1 cellular context compared by ENCODE assay signal in the genomic region with DNA sequence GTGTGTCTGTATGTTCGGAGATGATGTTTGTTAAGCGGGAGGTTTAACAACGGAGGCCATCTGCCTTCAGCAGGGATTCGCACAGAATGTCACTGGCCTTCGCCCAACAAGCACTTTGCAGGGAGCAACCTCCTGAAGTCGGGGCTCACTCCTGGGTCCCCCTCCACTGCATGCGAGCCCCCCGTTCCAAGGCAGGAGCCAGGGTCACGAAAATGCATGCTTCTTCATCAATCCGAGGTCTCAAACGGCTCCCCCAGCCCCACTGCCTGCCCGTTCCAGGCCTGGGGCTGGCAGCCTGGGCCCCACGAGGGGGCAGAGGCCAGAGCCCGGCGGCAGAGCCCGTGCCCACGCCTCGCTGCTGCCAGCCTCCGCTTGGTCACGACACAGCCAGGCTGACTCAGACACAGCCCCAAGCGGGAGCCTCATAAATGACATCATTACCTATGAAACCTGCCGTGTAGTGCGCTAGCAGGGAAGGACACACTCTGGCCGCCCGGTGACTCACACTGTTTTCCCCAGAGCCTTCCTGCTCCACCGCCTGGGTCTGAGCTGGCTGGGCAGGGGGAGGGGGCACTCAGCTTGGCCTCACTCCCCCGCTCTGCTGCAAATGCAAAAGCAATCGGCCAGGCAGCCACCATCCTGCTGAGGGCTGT.
A peak's percentile ranks its signal among the peaks of the same experiment; 100 is the strongest.
TF ChIP-seq lines count a peak whose summit lies in the region.

No MANE protein-coding gene starts in this region.

TF ChIP-seq in HEK293, 187 proteins besides CTCF, POLR2A, EP300 and RAD21 (continued from another document and continues in another):
- TF ChIP-seq ZNF830 (tag by site-specific recombination; IDR thresholded peaks at IDR 0.05; ENCODE audit: low read depth), result no peak
- TF ChIP-seq, protein P1, sequence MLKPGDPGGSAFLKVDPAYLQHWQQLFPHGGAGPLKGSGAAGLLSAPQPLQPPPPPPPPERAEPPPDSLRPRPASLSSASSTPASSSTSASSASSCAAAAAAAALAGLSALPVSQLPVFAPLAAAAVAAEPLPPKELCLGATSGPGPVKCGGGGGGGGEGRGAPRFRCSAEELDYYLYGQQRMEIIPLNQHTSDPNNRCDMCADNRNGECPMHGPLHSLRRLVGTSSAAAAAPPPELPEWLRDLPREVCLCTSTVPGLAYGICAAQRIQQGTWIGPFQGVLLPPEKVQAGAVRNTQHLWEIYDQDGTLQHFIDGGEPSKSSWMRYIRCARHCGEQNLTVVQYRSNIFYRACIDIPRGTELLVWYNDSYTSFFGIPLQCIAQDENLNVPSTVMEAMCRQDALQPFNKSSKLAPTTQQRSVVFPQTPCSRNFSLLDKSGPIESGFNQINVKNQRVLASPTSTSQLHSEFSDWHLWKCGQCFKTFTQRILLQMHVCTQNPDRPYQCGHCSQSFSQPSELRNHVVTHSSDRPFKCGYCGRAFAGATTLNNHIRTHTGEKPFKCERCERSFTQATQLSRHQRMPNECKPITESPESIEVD (tag by site-specific recombination; IDR thresholded peaks at IDR 0.05), result no peak
- no peak for TF ChIP-seq ZNF404 (tag by site-specific recombination; IDR thresholded peaks at IDR 0.05)
- TF ChIP-seq, protein P2, sequence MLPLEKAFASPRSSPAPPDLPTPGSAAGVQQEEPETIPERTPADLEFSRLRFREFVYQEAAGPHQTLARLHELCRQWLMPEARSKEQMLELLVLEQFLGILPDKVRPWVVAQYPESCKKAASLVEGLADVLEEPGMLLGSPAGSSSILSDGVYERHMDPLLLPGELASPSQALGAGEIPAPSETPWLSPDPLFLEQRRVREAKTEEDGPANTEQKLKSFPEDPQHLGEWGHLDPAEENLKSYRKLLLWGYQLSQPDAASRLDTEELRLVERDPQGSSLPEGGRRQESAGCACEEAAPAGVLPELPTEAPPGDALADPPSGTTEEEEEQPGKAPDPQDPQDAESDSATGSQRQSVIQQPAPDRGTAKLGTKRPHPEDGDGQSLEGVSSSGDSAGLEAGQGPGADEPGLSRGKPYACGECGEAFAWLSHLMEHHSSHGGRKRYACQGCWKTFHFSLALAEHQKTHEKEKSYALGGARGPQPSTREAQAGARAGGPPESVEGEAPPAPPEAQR (tag by site-specific recombination; IDR thresholded peaks at IDR 0.05), result no peak
- TF ChIP-seq ZSCAN30 (tag by site-specific recombination; IDR thresholded peaks at IDR 0.05), result peak; percentile 79
- no peak for TF ChIP-seq ZNF16 (tag by site-specific recombination; IDR thresholded peaks at IDR 0.05; ENCODE audit: low read depth)
- TF ChIP-seq, protein P3, sequence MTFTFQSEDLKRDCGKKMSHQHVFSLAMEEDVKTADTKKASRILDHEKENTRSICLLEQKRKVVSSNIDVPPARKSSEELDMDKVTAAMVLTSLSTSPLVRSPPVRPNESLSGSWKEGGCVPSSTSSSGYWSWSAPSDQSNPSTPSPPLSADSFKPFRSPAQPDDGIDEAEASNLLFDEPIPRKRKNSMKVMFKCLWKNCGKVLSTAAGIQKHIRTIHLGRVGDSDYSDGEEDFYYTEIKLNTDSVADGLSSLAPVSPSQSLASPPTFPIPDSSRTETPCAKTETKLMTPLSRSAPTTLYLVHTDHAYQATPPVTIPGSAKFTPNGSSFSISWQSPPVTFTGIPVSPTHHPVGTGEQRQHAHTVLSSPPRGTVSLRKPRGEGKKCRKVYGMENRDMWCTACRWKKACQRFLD (tag by site-specific recombination; IDR thresholded peaks at IDR 0.05), result no peak
- TF ChIP-seq KLF10 (tag by site-specific recombination; IDR thresholded peaks at IDR 0.05), result peak; percentile 35; the same call in 1 of the 2 replicates
- no peak for TF ChIP-seq ZNF654 (tag by site-specific recombination; IDR thresholded peaks at IDR 0.05; ENCODE audit: low read depth)
- TF ChIP-seq, protein P4, sequence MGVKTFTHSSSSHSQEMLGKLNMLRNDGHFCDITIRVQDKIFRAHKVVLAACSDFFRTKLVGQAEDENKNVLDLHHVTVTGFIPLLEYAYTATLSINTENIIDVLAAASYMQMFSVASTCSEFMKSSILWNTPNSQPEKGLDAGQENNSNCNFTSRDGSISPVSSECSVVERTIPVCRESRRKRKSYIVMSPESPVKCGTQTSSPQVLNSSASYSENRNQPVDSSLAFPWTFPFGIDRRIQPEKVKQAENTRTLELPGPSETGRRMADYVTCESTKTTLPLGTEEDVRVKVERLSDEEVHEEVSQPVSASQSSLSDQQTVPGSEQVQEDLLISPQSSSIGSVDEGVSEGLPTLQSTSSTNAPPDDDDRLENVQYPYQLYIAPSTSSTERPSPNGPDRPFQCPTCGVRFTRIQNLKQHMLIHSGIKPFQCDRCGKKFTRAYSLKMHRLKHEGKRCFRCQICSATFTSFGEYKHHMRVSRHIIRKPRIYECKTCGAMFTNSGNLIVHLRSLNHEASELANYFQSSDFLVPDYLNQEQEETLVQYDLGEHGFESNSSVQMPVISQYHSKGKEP (tag by site-specific recombination; IDR thresholded peaks at IDR 0.05), result 0 out of 2 replicates have a peak, but pooled peaks have one; percentile 33
- TF ChIP-seq ZNF2 (tag by site-specific recombination; IDR thresholded peaks at IDR 0.05), result peak; percentile 75; the same call in 1 of the 2 replicates
- no peak for TF ChIP-seq ZNF214 (tag by site-specific recombination; IDR thresholded peaks at IDR 0.05; ENCODE audit: borderline replicate concordance)
- TF ChIP-seq SP3 (tag by site-specific recombination; IDR thresholded peaks at IDR 0.05), result peak; percentile 23; the same call in 1 of the 2 replicates
- TF ChIP-seq, protein P5, sequence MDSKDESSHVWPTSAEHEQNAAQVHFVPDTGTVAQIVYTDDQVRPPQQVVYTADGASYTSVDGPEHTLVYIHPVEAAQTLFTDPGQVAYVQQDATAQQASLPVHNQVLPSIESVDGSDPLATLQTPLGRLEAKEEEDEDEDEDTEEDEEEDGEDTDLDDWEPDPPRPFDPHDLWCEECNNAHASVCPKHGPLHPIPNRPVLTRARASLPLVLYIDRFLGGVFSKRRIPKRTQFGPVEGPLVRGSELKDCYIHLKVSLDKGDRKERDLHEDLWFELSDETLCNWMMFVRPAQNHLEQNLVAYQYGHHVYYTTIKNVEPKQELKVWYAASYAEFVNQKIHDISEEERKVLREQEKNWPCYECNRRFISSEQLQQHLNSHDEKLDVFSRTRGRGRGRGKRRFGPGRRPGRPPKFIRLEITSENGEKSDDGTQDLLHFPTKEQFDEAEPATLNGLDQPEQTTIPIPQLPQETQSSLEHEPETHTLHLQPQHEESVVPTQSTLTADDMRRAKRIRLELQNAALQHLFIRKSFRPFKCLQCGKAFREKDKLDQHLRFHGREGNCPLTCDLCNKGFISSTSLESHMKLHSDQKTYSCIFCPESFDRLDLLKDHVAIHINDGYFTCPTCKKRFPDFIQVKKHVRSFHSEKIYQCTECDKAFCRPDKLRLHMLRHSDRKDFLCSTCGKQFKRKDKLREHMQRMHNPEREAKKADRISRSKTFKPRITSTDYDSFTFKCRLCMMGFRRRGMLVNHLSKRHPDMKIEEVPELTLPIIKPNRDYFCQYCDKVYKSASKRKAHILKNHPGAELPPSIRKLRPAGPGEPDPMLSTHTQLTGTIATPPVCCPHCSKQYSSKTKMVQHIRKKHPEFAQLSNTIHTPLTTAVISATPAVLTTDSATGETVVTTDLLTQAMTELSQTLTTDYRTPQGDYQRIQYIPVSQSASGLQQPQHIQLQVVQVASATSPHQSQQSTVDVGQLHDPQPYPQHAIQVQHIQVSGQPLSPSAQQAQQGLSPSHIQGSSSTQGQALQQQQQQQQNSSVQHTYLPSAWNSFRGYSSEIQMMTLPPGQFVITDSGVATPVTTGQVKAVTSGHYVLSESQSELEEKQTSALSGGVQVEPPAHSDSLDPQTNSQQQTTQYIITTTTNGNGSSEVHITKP (tag by site-specific recombination; IDR thresholded peaks at IDR 0.05), result peak; percentile 73
- no peak for TF ChIP-seq ZNF658 (tag by site-specific recombination; IDR thresholded peaks at IDR 0.05)
- TF ChIP-seq WT1 (tag by site-specific recombination; IDR thresholded peaks at IDR 0.05), result peak; percentile 36; the same call in 1 of the 2 replicates
- TF ChIP-seq SP7 (tag by site-specific recombination; IDR thresholded peaks at IDR 0.05), result peak; percentile 94
- TF ChIP-seq GLIS1 (tag by site-specific recombination; IDR thresholded peaks at IDR 0.05), result peak; percentile 95
- peak; percentile 71 for TF ChIP-seq ZNF341 (tag by site-specific recombination; IDR thresholded peaks at IDR 0.05; ENCODE audit: low read depth)
- TF ChIP-seq, protein P6, sequence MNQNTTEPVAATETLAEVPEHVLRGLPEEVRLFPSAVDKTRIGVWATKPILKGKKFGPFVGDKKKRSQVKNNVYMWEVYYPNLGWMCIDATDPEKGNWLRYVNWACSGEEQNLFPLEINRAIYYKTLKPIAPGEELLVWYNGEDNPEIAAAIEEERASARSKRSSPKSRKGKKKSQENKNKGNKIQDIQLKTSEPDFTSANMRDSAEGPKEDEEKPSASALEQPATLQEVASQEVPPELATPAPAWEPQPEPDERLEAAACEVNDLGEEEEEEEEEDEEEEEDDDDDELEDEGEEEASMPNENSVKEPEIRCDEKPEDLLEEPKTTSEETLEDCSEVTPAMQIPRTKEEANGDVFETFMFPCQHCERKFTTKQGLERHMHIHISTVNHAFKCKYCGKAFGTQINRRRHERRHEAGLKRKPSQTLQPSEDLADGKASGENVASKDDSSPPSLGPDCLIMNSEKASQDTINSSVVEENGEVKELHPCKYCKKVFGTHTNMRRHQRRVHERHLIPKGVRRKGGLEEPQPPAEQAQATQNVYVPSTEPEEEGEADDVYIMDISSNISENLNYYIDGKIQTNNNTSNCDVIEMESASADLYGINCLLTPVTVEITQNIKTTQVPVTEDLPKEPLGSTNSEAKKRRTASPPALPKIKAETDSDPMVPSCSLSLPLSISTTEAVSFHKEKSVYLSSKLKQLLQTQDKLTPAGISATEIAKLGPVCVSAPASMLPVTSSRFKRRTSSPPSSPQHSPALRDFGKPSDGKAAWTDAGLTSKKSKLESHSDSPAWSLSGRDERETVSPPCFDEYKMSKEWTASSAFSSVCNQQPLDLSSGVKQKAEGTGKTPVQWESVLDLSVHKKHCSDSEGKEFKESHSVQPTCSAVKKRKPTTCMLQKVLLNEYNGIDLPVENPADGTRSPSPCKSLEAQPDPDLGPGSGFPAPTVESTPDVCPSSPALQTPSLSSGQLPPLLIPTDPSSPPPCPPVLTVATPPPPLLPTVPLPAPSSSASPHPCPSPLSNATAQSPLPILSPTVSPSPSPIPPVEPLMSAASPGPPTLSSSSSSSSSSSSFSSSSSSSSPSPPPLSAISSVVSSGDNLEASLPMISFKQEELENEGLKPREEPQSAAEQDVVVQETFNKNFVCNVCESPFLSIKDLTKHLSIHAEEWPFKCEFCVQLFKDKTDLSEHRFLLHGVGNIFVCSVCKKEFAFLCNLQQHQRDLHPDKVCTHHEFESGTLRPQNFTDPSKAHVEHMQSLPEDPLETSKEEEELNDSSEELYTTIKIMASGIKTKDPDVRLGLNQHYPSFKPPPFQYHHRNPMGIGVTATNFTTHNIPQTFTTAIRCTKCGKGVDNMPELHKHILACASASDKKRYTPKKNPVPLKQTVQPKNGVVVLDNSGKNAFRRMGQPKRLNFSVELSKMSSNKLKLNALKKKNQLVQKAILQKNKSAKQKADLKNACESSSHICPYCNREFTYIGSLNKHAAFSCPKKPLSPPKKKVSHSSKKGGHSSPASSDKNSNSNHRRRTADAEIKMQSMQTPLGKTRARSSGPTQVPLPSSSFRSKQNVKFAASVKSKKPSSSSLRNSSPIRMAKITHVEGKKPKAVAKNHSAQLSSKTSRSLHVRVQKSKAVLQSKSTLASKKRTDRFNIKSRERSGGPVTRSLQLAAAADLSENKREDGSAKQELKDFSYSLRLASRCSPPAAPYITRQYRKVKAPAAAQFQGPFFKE (tag by site-specific recombination; IDR thresholded peaks at IDR 0.05; ENCODE audit: borderline replicate concordance), result no peak
- TF ChIP-seq ZEB2 (tag by site-specific recombination; IDR thresholded peaks at IDR 0.05), result peak; percentile 99
- no peak for TF ChIP-seq MEIS1 (CRISPR knock-in tag; IDR thresholded peaks at IDR 0.05; ENCODE audit: borderline replicate concordance)
- TF ChIP-seq, protein P7, sequence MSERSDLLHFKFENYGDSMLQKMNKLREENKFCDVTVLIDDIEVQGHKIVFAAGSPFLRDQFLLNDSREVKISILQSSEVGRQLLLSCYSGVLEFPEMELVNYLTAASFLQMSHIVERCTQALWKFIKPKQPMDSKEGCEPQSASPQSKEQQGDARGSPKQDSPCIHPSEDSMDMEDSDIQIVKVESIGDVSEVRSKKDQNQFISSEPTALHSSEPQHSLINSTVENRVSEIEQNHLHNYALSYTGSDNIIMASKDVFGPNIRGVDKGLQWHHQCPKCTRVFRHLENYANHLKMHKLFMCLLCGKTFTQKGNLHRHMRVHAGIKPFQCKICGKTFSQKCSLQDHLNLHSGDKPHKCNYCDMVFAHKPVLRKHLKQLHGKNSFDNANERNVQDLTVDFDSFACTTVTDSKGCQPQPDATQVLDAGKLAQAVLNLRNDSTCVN (tag by site-specific recombination; optimal IDR thresholded peaks at IDR 0.05), result peak; percentile 54
- TF ChIP-seq, protein P8, sequence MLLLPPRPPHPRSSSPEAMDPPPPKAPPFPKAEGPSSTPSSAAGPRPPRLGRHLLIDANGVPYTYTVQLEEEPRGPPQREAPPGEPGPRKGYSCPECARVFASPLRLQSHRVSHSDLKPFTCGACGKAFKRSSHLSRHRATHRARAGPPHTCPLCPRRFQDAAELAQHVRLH (tag by site-specific recombination; IDR thresholded peaks at IDR 0.05), result no peak
- TF ChIP-seq ZNF146 (tag by site-specific recombination; IDR thresholded peaks at IDR 0.05), result peak; percentile 13; the same call in 1 of the 2 replicates
- TF ChIP-seq, protein P9, sequence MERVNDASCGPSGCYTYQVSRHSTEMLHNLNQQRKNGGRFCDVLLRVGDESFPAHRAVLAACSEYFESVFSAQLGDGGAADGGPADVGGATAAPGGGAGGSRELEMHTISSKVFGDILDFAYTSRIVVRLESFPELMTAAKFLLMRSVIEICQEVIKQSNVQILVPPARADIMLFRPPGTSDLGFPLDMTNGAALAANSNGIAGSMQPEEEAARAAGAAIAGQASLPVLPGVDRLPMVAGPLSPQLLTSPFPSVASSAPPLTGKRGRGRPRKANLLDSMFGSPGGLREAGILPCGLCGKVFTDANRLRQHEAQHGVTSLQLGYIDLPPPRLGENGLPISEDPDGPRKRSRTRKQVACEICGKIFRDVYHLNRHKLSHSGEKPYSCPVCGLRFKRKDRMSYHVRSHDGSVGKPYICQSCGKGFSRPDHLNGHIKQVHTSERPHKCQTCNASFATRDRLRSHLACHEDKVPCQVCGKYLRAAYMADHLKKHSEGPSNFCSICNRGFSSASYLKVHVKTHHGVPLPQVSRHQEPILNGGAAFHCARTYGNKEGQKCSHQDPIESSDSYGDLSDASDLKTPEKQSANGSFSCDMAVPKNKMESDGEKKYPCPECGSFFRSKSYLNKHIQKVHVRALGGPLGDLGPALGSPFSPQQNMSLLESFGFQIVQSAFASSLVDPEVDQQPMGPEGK (tag by site-specific recombination; IDR thresholded peaks at IDR 0.05), result peak; percentile 97
- peak; percentile 77 for TF ChIP-seq ZBTB8A (tag by site-specific recombination; IDR thresholded peaks at IDR 0.05)
- no peak for TF ChIP-seq ZNF707 (tag by site-specific recombination; IDR thresholded peaks at IDR 0.05)
- no peak for TF ChIP-seq ZNF677 (tag by site-specific recombination; IDR thresholded peaks at IDR 0.05)
- TF ChIP-seq ZNF626 (tag by site-specific recombination; IDR thresholded peaks at IDR 0.05), result no peak
- no peak for TF ChIP-seq ZNF155 (tag by site-specific recombination; IDR thresholded peaks at IDR 0.05)
